Comparison of ENCODE assay signal across 14 cellular contexts in genomic region chr1:202577381-202577780, GRCh38.
DNase-seq lines count a peak whose midpoint lies in the region; ATAC-seq and TF ChIP-seq lines count a peak whose summit lies in the region.
"Had no signal": no experiment of that assay in that cellular context is flagged by ENCODE, and none has a peak within 500 bp of the region (broad histone marks: within the 10 kb centered on the region; RNA-seq: fewer than 3 reads in every experiment).

No MANE protein-coding gene starts in this region.

- peaks cover 62% of the 10 kb centered on the region for H3F3A ChIP-seq in GM23248 (ENCODE audit: insufficient read depth)

- H3K36me3 ChIP-seq in GM23248 (ENCODE audit: low read depth) (no peaks in the 10 kb centered on the region), adipocyte (ENCODE audit: control insufficient read depth, insufficient read depth, low read length, severe bottlenecking) (peaks cover 26% of the 10 kb centered on the region), gastroesophageal sphincter (peaks cover 9 to 52% of the 10 kb centered on the region in 2 donors), gastrocnemius medialis (peaks cover 0 to 49% of the 10 kb centered on the region in 2 donors)

- H2AFZ ChIP-seq in GM23248 = no peak overlapping the region

- TF ChIP-seq POLR2A in gastroesophageal sphincter (IDR thresholded peaks at IDR 0.05) = no peak
- no peak for TF ChIP-seq POLR2A in gastrocnemius medialis (IDR thresholded peaks at IDR 0.05)

- no peaks in the 10 kb centered on the region for H4K20me1 ChIP-seq in GM23248 (ENCODE audit: insufficient read depth)

- in situ Hi-C loops in GM23248 (cut with MboI) = no loop called here
- in situ Hi-C loops in gastrocnemius medialis (cut with MboI; ENCODE audit: low sequenced_read_pairs in 4 of 4) = loop anchor here in 2 of 4 donors (25.0 kb wide), 1 partner anchor 240 kb away; the partner anchor contains the start of genes PPP1R12B (in 2 of the 2) and UBE2T (in 2 of the 2)

- intact Hi-C loops in gastrocnemius medialis (cut with DNase I; ENCODE audit: low total_unique reads) = loop anchor here (10.0 kb wide), 1 partner anchor 113 kb away; no protein-coding TSS in a partner anchor

- peak overlapping the region; percentile 33; the same call in 1 of the 2 replicates for H3K4me3 ChIP-seq in GM23248
- H3K4me3 ChIP-seq in adipocyte (ENCODE audit: low read length) = peak overlapping the region; percentile 17
- H3K4me3 ChIP-seq in gastroesophageal sphincter = no peak overlapping the region
- no peak overlapping the region for H3K4me3 ChIP-seq in gastrocnemius medialis

- 2 to 4% methylated on average over 2 of the region's 2 CpGs for WGBS in GM23248 (ENCODE audit: low coverage in 1 of 2, low lambda C conversion rate in 2 of 2, missing lambda C conversion rate in 2 of 2), 2 experiments
- WGBS in gastroesophageal sphincter (ENCODE audit: low coverage in 1 of 2), 2 donors = 0 to 5% methylated on average over 2 of the region's 2 CpGs

- H3K27ac ChIP-seq in GM23248 (peak overlapping the region; percentile 77), gastroesophageal sphincter (peak overlapping the region; percentile 78 to 97 (median 86)), gastrocnemius medialis (peak overlapping the region; percentile 0 to 67 (median 62))

- TF ChIP-seq CTCF in gastroesophageal sphincter (IDR thresholded peaks at IDR 0.05) (no peak), gastrocnemius medialis (IDR thresholded peaks at IDR 0.05 in 4 of 5, conservative IDR thresholded peaks at IDR 0.05 in 1 of 5) (no peak)

- H3K79me2 ChIP-seq in GM23248 (ENCODE audit: insufficient read depth) = no peaks in the 10 kb centered on the region

- DNase-seq in GM23248 = peak; percentile 57
- peak; percentile 31 for DNase-seq in adipocyte (ENCODE audit: low read depth)
- DNase-seq in gastrocnemius medialis = no peak
- DNase-seq in COLO829 (ENCODE audit: low spot score) = no peak
- no peak for DNase-seq in kidney glomerular epithelial cell (lab: John Stamatoyannopoulos, UW)
- no peak for DNase-seq in NAMALWA (ENCODE audit: low spot score)
- DNase-seq: activated CD4-positive, alpha-beta T cell treated with anti-CD3 and anti-CD28 coated beads for 1 hour; CD4-positive, alpha-beta T cell; central memory CD4-positive, alpha-beta T cell; naive B cell; RPMI8226; stimulated activated CD4-positive, alpha-beta T cell treated with anti-CD3 and anti-CD28 coated beads, Interleukin-2, amount 100 ng/mL, for 24 hours had no signal

- H3K27me3 ChIP-seq in GM23248 (replicated peaks; ENCODE audit: insufficient read depth) (no peaks in the 10 kb centered on the region), adipocyte (replicated peaks; ENCODE audit: control insufficient read depth, insufficient read depth, low read length) (no peaks in the 10 kb centered on the region), gastroesophageal sphincter (no peaks in the 10 kb centered on the region), gastrocnemius medialis (no peaks in the 10 kb centered on the region)

- H3K9me2 ChIP-seq in GM23248 (ENCODE audit: insufficient read depth) = no peaks in the 10 kb centered on the region

- H3K9me3 ChIP-seq in GM23248 (ENCODE audit: low read depth) (no peaks in the 10 kb centered on the region), adipocyte (ENCODE audit: control insufficient read depth, low read length) (no peaks in the 10 kb centered on the region), gastroesophageal sphincter (no peaks in the 10 kb centered on the region), gastrocnemius medialis (no peaks in the 10 kb centered on the region)

- no peak overlapping the region for H3K9ac ChIP-seq in GM23248
- peak overlapping the region; percentile 21 for H3K9ac ChIP-seq in adipocyte (ENCODE audit: low read length)

- TF ChIP-seq EP300 in gastroesophageal sphincter (IDR thresholded peaks at IDR 0.05) = no peak

- H3K4me1 ChIP-seq in GM23248 (ENCODE audit: insufficient read depth) (peaks cover 59% of the 10 kb centered on the region), adipocyte (ENCODE audit: control insufficient read depth, insufficient read depth, low read length) (peaks cover 56% of the 10 kb centered on the region), gastroesophageal sphincter (peaks cover 54 to 93% (median 60%) of the 10 kb centered on the region in 3 donors), gastrocnemius medialis (peaks cover 57 to 68% of the 10 kb centered on the region in 2 donors)

- ATAC-seq in gastroesophageal sphincter = no peak
- ATAC-seq in gastrocnemius medialis = no peak
- ATAC-seq in HG03139 (IDR thresholded peaks at IDR 0.05; ENCODE audit: unreplicated experiment) = no peak

- peak overlapping the region; percentile 68 for H3K4me2 ChIP-seq in GM23248 (ENCODE audit: unreplicated experiment)

Comparison
In these comparisons a context has a peak if more than half of its experiments do, and no peak if none do; other contexts are left out.
1. DNase-seq: peak in GM23248 (single experiment) and adipocyte (single experiment); none in gastrocnemius medialis (0 of 2), COLO829 (single experiment), kidney glomerular epithelial cell (single experiment) and NAMALWA (single experiment).
2. H3K4me3 ChIP-seq: peak in GM23248 (single experiment) and adipocyte (single experiment); none in gastroesophageal sphincter (0 of 2) and gastrocnemius medialis (0 of 4).
3. Peak in every context shown above with its lines, with median percentiles within 50 percentile points of each other: H3K27ac ChIP-seq.